ENCODE assay signal across 1 cellular context in the genomic region with DNA sequence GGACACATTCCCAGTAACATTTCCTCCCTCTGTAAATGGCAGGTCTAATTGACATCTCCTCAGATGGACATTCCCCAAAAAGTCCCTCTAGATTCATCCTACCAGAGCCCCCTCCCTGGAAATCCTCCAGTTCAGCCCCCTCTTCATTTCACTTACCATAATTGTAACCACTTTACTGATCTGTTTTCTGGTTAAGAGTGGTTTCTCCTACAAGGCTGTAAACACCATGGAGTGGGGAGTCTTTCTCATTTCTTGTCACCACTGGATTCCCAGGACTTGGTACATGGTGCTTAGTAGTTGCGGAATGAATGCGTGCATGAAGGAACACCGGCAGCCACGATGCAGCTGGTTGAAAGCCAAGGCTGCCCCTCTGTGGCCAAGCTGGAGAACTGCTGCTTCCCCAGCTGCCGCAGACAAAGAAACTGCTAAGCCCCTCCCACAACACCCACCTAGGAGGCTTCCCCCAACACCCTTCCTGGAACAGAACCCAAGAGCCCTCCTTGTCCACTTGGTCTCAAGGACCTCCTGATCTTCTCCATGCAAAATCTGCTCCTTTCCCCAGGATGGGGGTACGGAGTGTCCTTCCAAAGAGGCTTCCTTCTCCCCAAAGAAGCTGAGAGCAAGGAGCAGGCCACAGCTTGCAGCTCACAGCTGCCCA.
TF ChIP-seq lines count a peak whose summit lies in the region.

No MANE protein-coding gene starts in this region.

TF ChIP-seq in IMR-90, 13 proteins besides CTCF, POLR2A, EP300 and RAD21:
- TF ChIP-seq FOS (IDR thresholded peaks at IDR 0.05; ENCODE audit: low read depth, low read length) (no peak), CEBPB (IDR thresholded peaks at IDR 0.05; ENCODE audit: low read depth, low read length) (peak; percentile 57; the same call in 1 of the 2 replicates), BHLHE40 (IDR thresholded peaks at IDR 0.05; ENCODE audit: low read depth, low read length) (no peak), RFX5 (IDR thresholded peaks at IDR 0.05; ENCODE audit: low read depth, low read length) (no peak), SMC3 (IDR thresholded peaks at IDR 0.05; ENCODE audit: low read depth, low read length) (peak; percentile 91), MXI1 (IDR thresholded peaks at IDR 0.05; ENCODE audit: borderline replicate concordance, low read depth, low read length) (no peak; the same call in 1 of the 2 replicates), NFE2L2 (IDR thresholded peaks at IDR 0.05; ENCODE audit: low read depth, low read length) (no peak), MAFK (IDR thresholded peaks at IDR 0.05; ENCODE audit: low read depth, low read length) (no peak), MAZ (IDR thresholded peaks at IDR 0.05; ENCODE audit: borderline replicate concordance, low read depth, low read length) (peak; percentile 35; the same call in 1 of the 2 replicates), RCOR1 (IDR thresholded peaks at IDR 0.05; ENCODE audit: insufficient replicate concordance, low read length) (no peak)
TF ChIP-seq in IMR-90: peak in this region for 3.
